Comparison of ENCODE assay signal across 4 cellular contexts in genomic region chr7:55868989-55869388, GRCh38. TPM values are rescaled to one million over a fixed set of nuclear protein-coding genes. Genes with fewer than 3 reads are reported as not detected.
"Had no signal": no experiment of that assay in that cellular context is flagged by ENCODE, and none has a peak within 500 bp of the region (broad histone marks: within the 10 kb centered on the region; RNA-seq: fewer than 3 reads in every experiment).

No MANE protein-coding gene starts in this region.

RNA-seq across cellular contexts. Expression of gene SEPTIN14, which starts 6.4 kb away (rescaled TPM):
- total RNA-seq: LHCN-M2, M059J, MCF 10A, NCI-H460 had no signal
